20 cellular contexts compared by ENCODE assay signal in genomic region chr14:104817930-104818713, GRCh38. TPM values are rescaled to one million over a fixed set of nuclear protein-coding genes. Genes with fewer than 3 reads are reported as not detected.
DNase-seq lines count a peak whose midpoint lies in the region; FAIRE-seq and TF ChIP-seq lines count a peak whose summit lies in the region.
"Had no signal": no experiment of that assay in that cellular context is flagged by ENCODE, and none has a peak within 500 bp of the region (broad histone marks: within the 10 kb centered on the region; RNA-seq: fewer than 3 reads in every experiment).

No MANE protein-coding gene starts in this region.

- H3K36me3 ChIP-seq in Loucy (ENCODE audit: insufficient read depth, low read length): no peaks in the 10 kb centered on the region
- peaks cover 0 to 4% (median 0%) of the 10 kb centered on the region in 4 experiments; a peak in 1 of 8 replicates for H3K36me3 ChIP-seq in H1 (ENCODE audit: control insufficient read depth in 2 of 4, insufficient read depth in 4 of 4, low read length in 3 of 4)
- H3K36me3 ChIP-seq: prostate gland, suprapubic skin had no signal

- H2BK5ac ChIP-seq in H1 (ENCODE audit: low read depth, low read length): no peak overlapping the region

- CTCF ChIA-PET in H1 (lab: Charles Lee; ENCODE audit: partially characterized antibody): interaction anchor here (1.1 to 3.5 kb wide), 12 partner anchors 10 to 83 kb away, joined by 3 to 11 read pairs (median 4); partner anchors contain the start of gene ZBTB42

- peaks cover 38% of the 10 kb centered on the region for H3K79me2 ChIP-seq in Loucy (ENCODE audit: insufficient read depth, low read length)
- no peaks in the 10 kb centered on the region for H3K79me2 ChIP-seq in H1 (ENCODE audit: control insufficient read depth in 1 of 2, insufficient read depth in 2 of 2, low read length in 2 of 2)

- no peak overlapping the region for H3K27ac ChIP-seq in H1 (ENCODE audit: low read depth, low read length)
- H3K27ac ChIP-seq: A549, prostate gland, suprapubic skin had no signal

- H4K8ac ChIP-seq in H1 (ENCODE audit: extremely low read depth, insufficient read depth, low read length): no peak overlapping the region

- H3K9me3 ChIP-seq in Loucy (ENCODE audit: insufficient read depth, low read depth, low read length): no peaks in the 10 kb centered on the region
- no peaks in the 10 kb centered on the region for H3K9me3 ChIP-seq in H1 (ENCODE audit: insufficient read depth in 2 of 2, low read depth in 1 of 2, low read length in 1 of 2)
- H3K9me3 ChIP-seq: A549, prostate gland, suprapubic skin had no signal

- no peak for FAIRE-seq in H1 (lab: Jason Lieb, UNC)
- FAIRE-seq: A549, frontal cortex, kidney, small intestine had no signal

- WGBS in H1 (ENCODE audit: extremely low coverage in 1 of 2, insufficient coverage in 1 of 2, insufficient read length in 1 of 2, insufficient replicate concordance in 2 of 2, low coverage in 1 of 2, low lambda C conversion rate in 2 of 2, missing lambda C conversion rate in 1 of 2), 2 experiments: 89% methylated on average over 8 of the region's 8 CpGs; no CpG with 5 or more reads in 1 of the 2 experiments

- H3K56ac ChIP-seq in H1 (replicated peaks; ENCODE audit: insufficient read length, low read depth, low read length): no peak overlapping the region

- peaks cover 9% of the 10 kb centered on the region; the same call in 1 of the 2 replicates for H3K23me2 ChIP-seq in H1 (ENCODE audit: low read depth, low read length)

- H3K18ac ChIP-seq in H1 (ENCODE audit: extremely low read depth, low read length): no peak overlapping the region

- peak; percentile 51 for DNase-seq in activated effector memory CD4-positive, alpha-beta T cell treated with anti-CD3 and anti-CD28 coated beads, Interleukin-2, amount 50 U/mL, for 16 hours
- no peak for DNase-seq in activated effector memory CD4-positive, alpha-beta T cell treated with Interleukin-2 at 50 U/mL for 16 hours
- DNase-seq in H1 (ENCODE audit: low read depth in 1 of 2, low spot score in 2 of 2): no peak
- DNase-seq in posterior vena cava (ENCODE audit: low spot score): peak; percentile 41
- DNase-seq in stimulated activated CD4-positive, alpha-beta T cell treated with anti-CD3 and anti-CD28 coated beads, Interleukin-15, amount 100 ng/mL, for 24 hours: no peak
- no peak for DNase-seq in T-helper 2 cell treated with Interferon-gamma antibody and Interleukin-4, amounts not matched to agents 5 μg/mL and 100 μg/mL, for 36 hours (ENCODE audit: low spot score)
- no peak for DNase-seq in NCI-H187 (lab: John Stamatoyannopoulos, UW)
- DNase-seq: activated naive CD4-positive, alpha-beta T cell treated with anti-CD3 and anti-CD28 coated beads, Interleukin-2, amount 10 ng/mL, durations not matched to agents 7 days and 5 days; C1 segment of cervical spinal cord; DMS53; KG1; kidney; NCI-H1092 treated with DMSO at 0.1 percent for 48 hours; NCI-H2081 treated with DMSO at 0.1 percent for 48 hours; small intestine had no signal

- H3K27me3 Mint-ChIP-seq in T-helper 2 cell treated with Interferon-gamma antibody and Interleukin-4, amounts not matched to agents 5 μg/mL and 100 μg/mL, for 36 hours (ENCODE audit: low read depth): no peaks in the 10 kb centered on the region
- H3K27me3 Mint-ChIP-seq: activated naive CD4-positive, alpha-beta T cell treated with anti-CD3 and anti-CD28 coated beads, Interleukin-2, amount 10 ng/mL, durations not matched to agents 7 days and 5 days had no signal

- H3K4me1 ChIP-seq in Loucy (ENCODE audit: insufficient read depth, low read length, poor library complexity, severe bottlenecking) (peaks cover 27% of the 10 kb centered on the region), H1 (replicated peaks in 1 of 4; ENCODE audit: control insufficient read depth in 3 of 4, insufficient read depth in 4 of 4, low read length in 3 of 4) (peaks cover 0 to 5% (median under 1%) of the 10 kb centered on the region in 4 experiments; a peak in 3 of 7 replicates)

- H2BK12ac ChIP-seq in H1 (ENCODE audit: low read depth, low read length): no peak overlapping the region

- TF ChIP-seq RAD21 in H1 (IDR thresholded peaks at IDR 0.05 in 1 of 2, conservative IDR thresholded peaks at IDR 0.05 in 1 of 2; ENCODE audit: low read depth in 2 of 2, low read length in 2 of 2): no peak

- no peak overlapping the region for H2BK15ac ChIP-seq in H1 (ENCODE audit: low read length)

- H3K9me3 Mint-ChIP-seq in T-helper 2 cell treated with Interferon-gamma antibody and Interleukin-4, amounts not matched to agents 5 μg/mL and 100 μg/mL, for 36 hours: no peaks in the 10 kb centered on the region
- H3K9me3 Mint-ChIP-seq: activated naive CD4-positive, alpha-beta T cell treated with anti-CD3 and anti-CD28 coated beads, Interleukin-2, amount 10 ng/mL, durations not matched to agents 7 days and 5 days had no signal

- H3K4me1 Mint-ChIP-seq in T-helper 2 cell treated with Interferon-gamma antibody and Interleukin-4, amounts not matched to agents 5 μg/mL and 100 μg/mL, for 36 hours (ENCODE audit: low read depth): peaks cover 10% of the 10 kb centered on the region

- peak overlapping the region; percentile 96 for H3K4me2 ChIP-seq in Loucy (ENCODE audit: low read depth, low read length, poor library complexity, severe bottlenecking)
- no peak overlapping the region for H3K4me2 ChIP-seq in H1 (ENCODE audit: insufficient read depth in 1 of 2, low read depth in 2 of 2, low read length in 2 of 2)

- H3K79me1 ChIP-seq in H1 (ENCODE audit: low read depth, low read length): peaks cover 2% of the 10 kb centered on the region; the same call in 1 of the 2 replicates

- no peaks in the 10 kb centered on the region for H3F3A ChIP-seq in Loucy (ENCODE audit: low read depth)

- peaks cover 4% of the 10 kb centered on the region for H4K20me1 ChIP-seq in Loucy (ENCODE audit: insufficient read depth, low read length, poor library complexity, severe bottlenecking)
- H4K20me1 ChIP-seq in H1 (replicated peaks in 1 of 2; ENCODE audit: control insufficient read depth in 1 of 2, insufficient read depth in 2 of 2, low read length in 2 of 2): peaks cover 0 to 5% of the 10 kb centered on the region in 2 experiments

- no peak overlapping the region for H2AK5ac ChIP-seq in H1 (ENCODE audit: low read depth, low read length)

- no peak overlapping the region for H2BK120ac ChIP-seq in H1 (replicated peaks; ENCODE audit: low read depth, low read length)

- TF ChIP-seq POLR2A in H1 (IDR thresholded peaks at IDR 0.05; ENCODE audit: control extremely low read depth in 1 of 2, low read depth in 2 of 2, low read length in 2 of 2): no peak

- H3K9ac ChIP-seq in Loucy (ENCODE audit: low read depth, low read length, poor library complexity, severe bottlenecking) (no peak overlapping the region), H1 (replicated peaks in 1 of 4; ENCODE audit: extremely low read depth in 1 of 4, low read depth in 3 of 4, low read length in 3 of 4) (no peak overlapping the region)

- POLR2A ChIA-PET in H1 (lab: Charles Lee; ENCODE audit: partially characterized antibody): interaction anchor here (1.6 kb wide), 1 partner anchor 51 kb away, joined by 3 read pairs; no protein-coding TSS in a partner anchor

- H3K27ac Mint-ChIP-seq in T-helper 2 cell treated with Interferon-gamma antibody and Interleukin-4, amounts not matched to agents 5 μg/mL and 100 μg/mL, for 36 hours: no peak overlapping the region

- H2AFZ ChIP-seq in Loucy (ENCODE audit: low read length) (no peak overlapping the region), H1 (ENCODE audit: low read length) (no peak overlapping the region)

- no peak overlapping the region for H3K23ac ChIP-seq in H1 (ENCODE audit: insufficient read length)

- peaks cover 4% of the 10 kb centered on the region for H3K36me3 Mint-ChIP-seq in T-helper 2 cell treated with Interferon-gamma antibody and Interleukin-4, amounts not matched to agents 5 μg/mL and 100 μg/mL, for 36 hours (ENCODE audit: low read depth)

- no peak overlapping the region for H4K91ac ChIP-seq in H1 (replicated peaks; ENCODE audit: insufficient read length, low read length)

- no peaks in the 10 kb centered on the region for H3K9me2 ChIP-seq in Loucy (replicated peaks; ENCODE audit: low read depth, low read length)

- H2BK20ac ChIP-seq in H1 (ENCODE audit: low read length): no peak overlapping the region

- H3K4ac ChIP-seq in H1 (replicated peaks; ENCODE audit: insufficient read length, low read depth, low read length): no peak overlapping the region

- no peaks in the 10 kb centered on the region for H3K27me3 ChIP-seq in Loucy (ENCODE audit: insufficient read depth, low read length, poor library complexity, severe bottlenecking)
- H3K27me3 ChIP-seq in H1 (replicated peaks in 1 of 4; ENCODE audit: control insufficient read depth in 3 of 4, extremely low read depth in 1 of 4, insufficient read depth in 3 of 4, low read length in 3 of 4): peaks cover 0 to 4% (median 0%) of the 10 kb centered on the region in 4 experiments; a peak in 3 of 7 replicates
- H3K27me3 ChIP-seq: suprapubic skin had no signal

- H4K5ac ChIP-seq in H1 (ENCODE audit: insufficient read length, low read depth, low read length): no peak overlapping the region

- H3K4me3 ChIP-seq in Loucy (ENCODE audit: low read length, poor library complexity, severe bottlenecking) (peak overlapping the region; percentile 95), H1 (ENCODE audit: extremely low read depth in 1 of 4, insufficient read depth in 2 of 4, low read depth in 3 of 4, low read length in 4 of 4) (no peak overlapping the region)
- H3K4me3 ChIP-seq: A549, prostate gland, suprapubic skin had no signal

- TF ChIP-seq CTCF in Loucy (conservative IDR thresholded peaks at IDR 0.05; ENCODE audit: low read length) (no peak), H1 (IDR thresholded peaks at IDR 0.05; ENCODE audit: control extremely low read depth in 1 of 3, insufficient read depth in 1 of 3, low read depth in 1 of 3, low read length in 3 of 3) (no peak)

- H3K14ac ChIP-seq in H1 (ENCODE audit: insufficient read length): no peak overlapping the region

- no peak overlapping the region for H3K4me3 Mint-ChIP-seq in T-helper 2 cell treated with Interferon-gamma antibody and Interleukin-4, amounts not matched to agents 5 μg/mL and 100 μg/mL, for 36 hours

- intact Hi-C loops in posterior vena cava (cut with DNase I): no loop called here

- TF ChIP-seq EP300 in H1 (IDR thresholded peaks at IDR 0.05; ENCODE audit: borderline replicate concordance in 1 of 2, low read depth in 2 of 2, low read length in 2 of 2): no peak

RNA-seq across cellular contexts. Expression of gene ZBTB42, which starts 17.2 kb away (rescaled TPM):
- total RNA-seq in H1 (2021; fragmentation: NEBNext Ultra II Directional; extraction: Animal tissue kit (Norgen Biotek cat#: 25700)): 2.8 and 2.9 TPM in 2 replicates
- polyA plus RNA-seq in H1 (2011; rRNA removed): 3.1 and 3.7 TPM in 2 replicates
- polyA plus RNA-seq in H1 (2011; cell fraction: cytosol; rRNA removed): 2.5 TPM
- 4.0 TPM for polyA plus RNA-seq in H1 (2011; cell fraction: nucleus; rRNA removed)
- 1.5 to 3.3 TPM (median 2.9 TPM) in 4 replicates for polyA plus RNA-seq in H1 (2012, experiment 1 of 2)
- 2.3 TPM for polyA plus RNA-seq in H1 (2012, experiment 2 of 2)
- polyA plus RNA-seq in H1 (2013, experiment 1 of 2): 1.2 TPM
- 1.2 TPM for polyA plus RNA-seq in H1 (2013, experiment 2 of 2)
- polyA minus RNA-seq in H1 (2011; rRNA and poly(A)+ RNA removed): 3.4 and 4.0 TPM in 2 replicates
- polyA minus RNA-seq in H1 (2011; cell fraction: cytosol; rRNA and poly(A)+ RNA removed): 2.7 TPM
- 7.3 TPM for polyA minus RNA-seq in H1 (2011; cell fraction: nucleus; rRNA and poly(A)+ RNA removed)
- total RNA-seq in posterior vena cava: 1 to 10 TPM; 3.3 to 3.8 TPM

RNA-seq across cellular contexts. Expression of gene AKT1, which starts 22.6 kb away (rescaled TPM):
- total RNA-seq in H1 (2021; fragmentation: NEBNext Ultra II Directional; extraction: Animal tissue kit (Norgen Biotek cat#: 25700)): 62.1 and 71.5 TPM in 2 replicates
- polyA plus RNA-seq in H1 (2011; rRNA removed): 68.1 and 89.8 TPM in 2 replicates
- 86.7 TPM for polyA plus RNA-seq in H1 (2011; cell fraction: cytosol; rRNA removed)
- 135 TPM for polyA plus RNA-seq in H1 (2011; cell fraction: nucleus; rRNA removed)
- 53.7 to 73.1 TPM (median 68.0 TPM) in 4 replicates for polyA plus RNA-seq in H1 (2012, experiment 1 of 2)
- 53.5 TPM for polyA plus RNA-seq in H1 (2012, experiment 2 of 2)
- 44.6 TPM for polyA plus RNA-seq in H1 (2013, experiment 1 of 2)
- 45.6 TPM for polyA plus RNA-seq in H1 (2013, experiment 2 of 2)
- 43.3 and 54.9 TPM in 2 replicates for polyA minus RNA-seq in H1 (2011; rRNA and poly(A)+ RNA removed)
- 46.9 TPM for polyA minus RNA-seq in H1 (2011; cell fraction: cytosol; rRNA and poly(A)+ RNA removed)
- 28.2 TPM for polyA minus RNA-seq in H1 (2011; cell fraction: nucleus; rRNA and poly(A)+ RNA removed)
- 100 to 1,000 TPM; 115 to 143 TPM for total RNA-seq in posterior vena cava

RNA-seq across cellular contexts. Expression of gene CEP170B, which starts 46.9 kb away (rescaled TPM):
- 32.3 and 33.8 TPM in 2 replicates for total RNA-seq in H1 (2021; fragmentation: NEBNext Ultra II Directional; extraction: Animal tissue kit (Norgen Biotek cat#: 25700))
- 9.1 and 15.2 TPM in 2 replicates for polyA plus RNA-seq in H1 (2011; rRNA removed)
- 9.4 TPM for polyA plus RNA-seq in H1 (2011; cell fraction: cytosol; rRNA removed)
- polyA plus RNA-seq in H1 (2011; cell fraction: nucleus; rRNA removed): 34.9 TPM
- 14.3 to 23.9 TPM (median 20.7 TPM) in 4 replicates for polyA plus RNA-seq in H1 (2012, experiment 1 of 2)
- polyA plus RNA-seq in H1 (2012, experiment 2 of 2): 13.0 TPM
- polyA plus RNA-seq in H1 (2013, experiment 1 of 2): 17.1 TPM
- 16.2 TPM for polyA plus RNA-seq in H1 (2013, experiment 2 of 2)
- 4.7 and 5.7 TPM in 2 replicates for polyA minus RNA-seq in H1 (2011; rRNA and poly(A)+ RNA removed)
- 11.5 TPM for polyA minus RNA-seq in H1 (2011; cell fraction: cytosol; rRNA and poly(A)+ RNA removed)
- polyA minus RNA-seq in H1 (2011; cell fraction: nucleus; rRNA and poly(A)+ RNA removed): 11.6 TPM
- 10 to 100 TPM; 26.8 to 47.0 TPM for total RNA-seq in posterior vena cava

Comparison
In these comparisons a context has a peak if more than half of its experiments do, and no peak if none do; other contexts are left out.
1. DNase-seq: peak in activated effector memory CD4-positive, alpha-beta T cell treated with anti-CD3 and anti-CD28 coated beads, Interleukin-2, amount 50 U/mL, for 16 hours (single experiment) and posterior vena cava (single experiment); none in activated effector memory CD4-positive, alpha-beta T cell treated with Interleukin-2 at 50 U/mL for 16 hours (single experiment), H1 (0 of 2), stimulated activated CD4-positive, alpha-beta T cell treated with anti-CD3 and anti-CD28 coated beads, Interleukin-15, amount 100 ng/mL, for 24 hours (single experiment), T-helper 2 cell treated with Interferon-gamma antibody and Interleukin-4, amounts not matched to agents 5 μg/mL and 100 μg/mL, for 36 hours (single experiment) and NCI-H187 (0 of 2).